ENCODE assay signal across 8 cellular contexts in the genomic region with DNA sequence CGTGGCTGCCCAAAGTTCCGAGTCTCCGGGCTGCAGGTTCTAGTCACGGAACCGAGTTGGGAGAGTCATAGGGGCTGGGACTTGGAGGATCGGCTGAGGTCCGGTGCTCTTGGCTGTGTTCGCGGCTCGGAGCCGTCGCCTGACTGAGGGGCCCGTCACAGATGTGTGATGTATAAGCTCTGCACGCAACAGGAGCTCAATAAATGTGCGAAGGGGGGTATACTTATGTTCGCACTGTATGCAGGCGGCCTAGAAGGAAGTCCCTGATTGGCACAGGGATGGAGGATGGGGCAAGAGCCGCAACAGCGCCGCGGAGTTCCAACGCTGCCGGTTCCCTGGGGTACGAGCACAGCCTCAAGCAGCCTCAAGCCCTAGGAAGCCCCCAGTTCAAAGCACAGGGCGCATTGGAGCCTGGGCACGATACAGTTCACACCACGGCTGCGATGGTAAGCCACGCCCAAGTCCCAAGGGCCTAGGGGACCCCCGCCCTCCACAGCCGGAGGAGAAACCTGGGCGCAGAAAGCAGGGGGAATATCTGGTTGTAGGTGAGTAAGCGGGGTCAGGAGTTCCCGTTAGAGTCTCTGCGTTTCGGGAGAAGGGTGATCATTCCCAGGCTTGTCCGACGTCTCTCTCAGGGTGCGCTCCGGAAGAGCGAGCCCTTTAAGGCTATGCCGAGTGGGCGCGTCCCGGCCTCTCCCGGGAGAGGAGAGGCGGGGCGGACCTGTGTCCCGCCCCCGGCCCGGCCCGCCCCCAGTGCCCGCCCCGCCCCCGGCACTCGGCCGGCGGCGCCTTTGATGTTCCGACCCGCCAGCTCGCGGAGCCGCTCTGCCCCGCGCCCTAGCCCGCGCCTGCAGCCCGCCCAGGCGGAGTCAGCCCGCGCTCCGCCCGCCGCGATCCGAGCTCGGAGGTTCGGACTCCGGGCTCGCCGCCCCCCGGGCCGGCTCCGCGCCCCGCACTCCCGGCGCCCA. TPM values are rescaled to one million over a fixed set of nuclear protein-coding genes. Genes with fewer than 3 reads are reported as not detected.
DNase-seq lines count a peak whose midpoint lies in the region; TF ChIP-seq lines count a peak whose summit lies in the region.

A gene (plus strand): TSS at position 774 of the 968 bp plus-strand sequence. CDS start 226 bp downstream, outside the sequence.

- H3K4me3 ChIP-seq in HFF-Myc (replicated peaks; ENCODE audit: low read depth, low read length): peak within 1 kb of the TSS; percentile 42

- in situ Hi-C loops in GM13976 (cut with MboI; ENCODE audit: low sequenced_read_pairs, unreplicated experiment): no loop called here

- TF ChIP-seq CTCF in GM13976 (IDR thresholded peaks at IDR 0.05; ENCODE audit: borderline replicate concordance, control extremely low read depth, extremely low read depth, insufficient read depth, missing control alignments): no peak
- TF ChIP-seq CTCF in HFF-Myc (IDR thresholded peaks at IDR 0.05; ENCODE audit: low read depth, low read length, missing control alignments): no peak

- DNase-seq in GM13976 (ENCODE audit: low spot score): peak; percentile 96
- DNase-seq in HFF-Myc (ENCODE audit: extremely low read depth, low read depth): no peak
- peak; percentile 83 for DNase-seq in NAMALWA (ENCODE audit: low spot score)
- peak; percentile 93 for DNase-seq in astrocyte of the hippocampus (ENCODE audit: low read depth, low spot score)
- DNase-seq in hippocampal formation (lab: John Stamatoyannopoulos, UW): peak; percentile 39 to 53
- peak; percentile 49 for DNase-seq in renal cortical epithelial cell (ENCODE audit: low read depth)
- no peak for DNase-seq in OCI-M2 (lab: John Stamatoyannopoulos, UW; ENCODE audit: unreplicated experiment)

- intact Hi-C loops in T-helper 2 cell treated with Interferon-gamma antibody and Interleukin-4, amounts not matched to agents 100 ng/mL and 5 ng/mL, for 36 hours (cut with micrococcal nuclease): loop anchor here (1.0 to 2.0 kb wide), 2 partner anchors 13 to 18 kb away; no protein-coding TSS in a partner anchor

RNA-seq across cellular contexts. Expression of the gene that starts here (rescaled TPM):
- total RNA-seq in T-helper 2 cell treated with Interferon-gamma antibody and Interleukin-4, amounts not matched to agents 100 ng/mL and 5 ng/mL, for 36 hours: 30.8 and 31.8 TPM in 2 replicates
- 1.0 and 2.0 TPM in 2 replicates for total RNA-seq in renal cortical epithelial cell

Comparison
In these comparisons a context has a peak if more than half of its experiments do, and no peak if none do; other contexts are left out.
1. RNA of the gene that starts here (total RNA-seq): 30.8 to 31.8 TPM in T-helper 2 cell treated with Interferon-gamma antibody and Interleukin-4, amounts not matched to agents 100 ng/mL and 5 ng/mL, for 36 hours; 1.0 to 2.0 TPM in renal cortical epithelial cell; every median in the first group is over 10 times any median in the second.
2. DNase-seq: peak in GM13976 (single experiment), NAMALWA (single experiment), astrocyte of the hippocampus (single experiment), hippocampal formation (2 of 2) and renal cortical epithelial cell (single experiment); none in HFF-Myc (single experiment) and OCI-M2 (single experiment).